ENCODE assay signal across 4 cellular contexts in genomic region chrY:22971026-22971712, GRCh38. TPM values are rescaled to one million over a fixed set of nuclear protein-coding genes. Genes with fewer than 3 reads are reported as not detected.
"Had no signal": no experiment of that assay in that cellular context is flagged by ENCODE, and none has a peak within 500 bp of the region (broad histone marks: within the 10 kb centered on the region; RNA-seq: fewer than 3 reads in every experiment).

No MANE protein-coding gene starts in this region.

RNA-seq across cellular contexts. Expression of gene BPY2, which starts 12.9 kb away (rescaled TPM):
- total RNA-seq: LHCN-M2, M059J, MCF 10A, NCI-H460 had no signal
